ENCODE assay signal across 1 cellular context in the genomic region with DNA sequence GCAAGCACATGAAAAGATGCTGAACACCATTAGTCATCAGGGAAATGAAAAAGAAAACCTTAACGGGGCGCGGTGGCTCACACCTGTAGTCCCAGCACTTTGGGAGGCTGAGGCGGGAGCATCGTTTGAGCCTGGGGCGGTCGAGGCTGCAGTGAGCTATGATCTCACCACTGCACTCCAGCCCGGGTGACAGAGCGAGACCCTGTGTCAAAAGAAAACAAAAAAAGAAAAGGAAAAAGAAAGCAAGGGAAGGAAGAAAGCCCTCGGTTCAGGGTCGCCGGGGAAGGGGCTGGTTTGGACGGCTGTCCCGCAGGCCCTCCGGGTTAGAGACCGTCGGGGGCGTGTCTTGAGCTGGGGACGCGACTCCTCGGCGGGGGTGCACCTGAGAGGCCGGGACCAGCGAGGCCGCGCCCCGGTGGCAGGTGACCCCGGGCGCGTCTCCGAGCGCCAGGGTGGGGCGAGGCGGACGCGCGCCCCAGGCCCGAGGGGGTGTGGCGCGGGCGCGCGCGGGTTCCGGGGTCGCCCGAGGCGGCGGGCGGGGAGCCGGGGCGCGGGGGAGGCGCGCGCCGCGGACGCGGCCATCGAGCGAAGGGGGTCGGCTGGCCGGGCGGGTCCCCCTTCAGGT.
TF ChIP-seq lines count a peak whose summit lies in the region.

No MANE protein-coding gene starts in this region.

TF ChIP-seq in GM12891, 5 proteins besides CTCF, POLR2A, EP300 and RAD21:
- TF ChIP-seq POLR2AphosphoS5 (IDR thresholded peaks at IDR 0.05; ENCODE audit: low read depth, low read length) (no peak), POU2F2 (IDR thresholded peaks at IDR 0.05; ENCODE audit: low read depth, low read length) (no peak), PAX5 (IDR thresholded peaks at IDR 0.05; ENCODE audit: insufficient read depth, low read length, severe bottlenecking) (no peak), TAF1 (IDR thresholded peaks at IDR 0.05; ENCODE audit: low read depth, low read length) (no peak), SPI1 (IDR thresholded peaks at IDR 0.05; ENCODE audit: low read depth, low read length) (no peak)
TF ChIP-seq in GM12891: peak in this region for 0.
